In genomic region chr4:145619639-145619996, GRCh38 we compare ENCODE assay signal across 8 cellular contexts. TPM values are rescaled to one million over a fixed set of nuclear protein-coding genes. Genes with fewer than 3 reads are reported as not detected.
DNase-seq lines count a peak whose midpoint lies in the region; ATAC-seq and TF ChIP-seq lines count a peak whose summit lies in the region.

No MANE protein-coding gene starts in this region.

- ATAC-seq in HG02678 (IDR thresholded peaks at IDR 0.05; ENCODE audit: unreplicated experiment) (peak; percentile 45), gastroesophageal sphincter (peak; percentile 56)

- DNase-seq in NCI-H2196 (lab: John Stamatoyannopoulos, UW; ENCODE audit: unreplicated experiment): peak; percentile 5
- DNase-seq in NCI-H2196 treated with DMSO at 0.1 percent for 48 hours (lab: John Stamatoyannopoulos, UW; ENCODE audit: unreplicated experiment): no peak
- DNase-seq in NCI-H2171 treated with DMSO at 0.1 percent for 48 hours (lab: John Stamatoyannopoulos, UW): peak; percentile 58
- DNase-seq in activated T-helper 2 cell treated with anti-CD3 and anti-CD28 coated beads, Interferon-gamma antibody, Interleukin-2, Interleukin-4, amounts not matched to agents 10 μg/mL and 5 μg/mL and 100 μg/mL, durations not matched to agents 14 hours and 24 hours and 36 hours (ENCODE audit: low spot score): no peak
- DNase-seq in NCI-H2107 (lab: John Stamatoyannopoulos, UW): no peak

- H3K4me1 ChIP-seq in gastroesophageal sphincter (peaks cover 10 to 32% (median 16%) of the 10 kb centered on the region in 3 donors), parathyroid adenoma (no peaks in the 10 kb centered on the region)

- H3K4me3 ChIP-seq in gastroesophageal sphincter (peak overlapping the region; percentile 75 to 84), parathyroid adenoma (ENCODE audit: low read depth, low read length) (peak overlapping the region; percentile 97)

- TF ChIP-seq CTCF in gastroesophageal sphincter (IDR thresholded peaks at IDR 0.05): no peak
- no peak for TF ChIP-seq CTCF in parathyroid adenoma (IDR thresholded peaks at IDR 0.05)

- peak overlapping the region; percentile 88 for H3K4me2 ChIP-seq in parathyroid adenoma (ENCODE audit: low read length)

- no peaks in the 10 kb centered on the region for H3K79me2 ChIP-seq in parathyroid adenoma

- H3K4me1 Mint-ChIP-seq in activated T-helper 2 cell treated with anti-CD3 and anti-CD28 coated beads, Interferon-gamma antibody, Interleukin-2, Interleukin-4, amounts not matched to agents 10 μg/mL and 5 μg/mL and 100 μg/mL, durations not matched to agents 14 hours and 24 hours and 36 hours (ENCODE audit: low read depth): peaks cover 49% of the 10 kb centered on the region

- no peak for TF ChIP-seq POLR2A in gastroesophageal sphincter (IDR thresholded peaks at IDR 0.05)

- intact Hi-C loops in activated T-helper 2 cell treated with anti-CD3 and anti-CD28 coated beads, Interferon-gamma antibody, Interleukin-2, Interleukin-4, amounts not matched to agents 10 μg/mL and 5 μg/mL and 100 μg/mL, durations not matched to agents 14 hours and 24 hours and 36 hours (cut with micrococcal nuclease): loop anchor here (1.0 to 5.0 kb wide), 14 partner anchors 113 to 1447 kb away; partner anchors contain the start of genes ABCE1, ANAPC10, LSM6 and OTUD4

- H3K27me3 ChIP-seq in gastroesophageal sphincter: no peaks in the 10 kb centered on the region
- no peaks in the 10 kb centered on the region for H3K27me3 ChIP-seq in parathyroid adenoma (ENCODE audit: control insufficient read depth, insufficient read depth, low read length)

- H3K27ac Mint-ChIP-seq in activated T-helper 2 cell treated with anti-CD3 and anti-CD28 coated beads, Interferon-gamma antibody, Interleukin-2, Interleukin-4, amounts not matched to agents 10 μg/mL and 5 μg/mL and 100 μg/mL, durations not matched to agents 14 hours and 24 hours and 36 hours: peak overlapping the region; percentile 99

- peak overlapping the region; percentile 85 for H2AFZ ChIP-seq in parathyroid adenoma

- no peaks in the 10 kb centered on the region for H3K27me3 Mint-ChIP-seq in activated T-helper 2 cell treated with anti-CD3 and anti-CD28 coated beads, Interferon-gamma antibody, Interleukin-2, Interleukin-4, amounts not matched to agents 10 μg/mL and 5 μg/mL and 100 μg/mL, durations not matched to agents 14 hours and 24 hours and 36 hours (ENCODE audit: low read depth)

- H3K36me3 ChIP-seq in gastroesophageal sphincter: no peaks in the 10 kb centered on the region
- no peaks in the 10 kb centered on the region for H3K36me3 ChIP-seq in parathyroid adenoma (ENCODE audit: control insufficient read depth, insufficient read depth, low read length)

- peak overlapping the region; percentile 46 for H3K9ac ChIP-seq in parathyroid adenoma

- peaks cover 28% of the 10 kb centered on the region for H3K36me3 Mint-ChIP-seq in activated T-helper 2 cell treated with anti-CD3 and anti-CD28 coated beads, Interferon-gamma antibody, Interleukin-2, Interleukin-4, amounts not matched to agents 10 μg/mL and 5 μg/mL and 100 μg/mL, durations not matched to agents 14 hours and 24 hours and 36 hours (ENCODE audit: low read depth)

- 0 to 1% methylated on average over 5 to 9 of the region's 9 CpGs for WGBS in gastroesophageal sphincter (ENCODE audit: low coverage in 1 of 2), 2 donors

- H3K4me3 Mint-ChIP-seq in activated T-helper 2 cell treated with anti-CD3 and anti-CD28 coated beads, Interferon-gamma antibody, Interleukin-2, Interleukin-4, amounts not matched to agents 10 μg/mL and 5 μg/mL and 100 μg/mL, durations not matched to agents 14 hours and 24 hours and 36 hours (ENCODE audit: low read depth): peak overlapping the region; percentile 94

- H3K9me3 Mint-ChIP-seq in activated T-helper 2 cell treated with anti-CD3 and anti-CD28 coated beads, Interferon-gamma antibody, Interleukin-2, Interleukin-4, amounts not matched to agents 10 μg/mL and 5 μg/mL and 100 μg/mL, durations not matched to agents 14 hours and 24 hours and 36 hours: peaks cover 8% of the 10 kb centered on the region

- H3K9me3 ChIP-seq in gastroesophageal sphincter (no peaks in the 10 kb centered on the region), parathyroid adenoma (ENCODE audit: control insufficient read depth, low read length) (no peaks in the 10 kb centered on the region)

- TF ChIP-seq EP300 in gastroesophageal sphincter (IDR thresholded peaks at IDR 0.05): no peak

- H3K27ac ChIP-seq in gastroesophageal sphincter: peak overlapping the region; percentile 94 to 95 (median 94)
- peak overlapping the region; percentile 89 for H3K27ac ChIP-seq in parathyroid adenoma

RNA-seq across cellular contexts. Expression of gene MMAA, which starts 0.4 kb away (rescaled TPM):
- total RNA-seq in activated T-helper 2 cell treated with anti-CD3 and anti-CD28 coated beads, Interferon-gamma antibody, Interleukin-2, Interleukin-4, amounts not matched to agents 10 μg/mL and 5 μg/mL and 100 μg/mL, durations not matched to agents 14 hours and 24 hours and 36 hours: 15.9 and 16.0 TPM in 2 replicates
- 1 to 10 TPM; 2.8 to 5.0 (median 3.8) TPM for total RNA-seq in gastroesophageal sphincter

Comparison
In these comparisons a context has a peak if more than half of its experiments do, and no peak if none do; other contexts are left out.
1. DNase-seq: peak in NCI-H2196 (single experiment) and NCI-H2171 treated with DMSO at 0.1 percent for 48 hours (single experiment); none in NCI-H2196 treated with DMSO at 0.1 percent for 48 hours (single experiment), activated T-helper 2 cell treated with anti-CD3 and anti-CD28 coated beads, Interferon-gamma antibody, Interleukin-2, Interleukin-4, amounts not matched to agents 10 μg/mL and 5 μg/mL and 100 μg/mL, durations not matched to agents 14 hours and 24 hours and 36 hours (single experiment) and NCI-H2107 (single experiment).